ENCODE assay signal across 8 cellular contexts in the genomic region with DNA sequence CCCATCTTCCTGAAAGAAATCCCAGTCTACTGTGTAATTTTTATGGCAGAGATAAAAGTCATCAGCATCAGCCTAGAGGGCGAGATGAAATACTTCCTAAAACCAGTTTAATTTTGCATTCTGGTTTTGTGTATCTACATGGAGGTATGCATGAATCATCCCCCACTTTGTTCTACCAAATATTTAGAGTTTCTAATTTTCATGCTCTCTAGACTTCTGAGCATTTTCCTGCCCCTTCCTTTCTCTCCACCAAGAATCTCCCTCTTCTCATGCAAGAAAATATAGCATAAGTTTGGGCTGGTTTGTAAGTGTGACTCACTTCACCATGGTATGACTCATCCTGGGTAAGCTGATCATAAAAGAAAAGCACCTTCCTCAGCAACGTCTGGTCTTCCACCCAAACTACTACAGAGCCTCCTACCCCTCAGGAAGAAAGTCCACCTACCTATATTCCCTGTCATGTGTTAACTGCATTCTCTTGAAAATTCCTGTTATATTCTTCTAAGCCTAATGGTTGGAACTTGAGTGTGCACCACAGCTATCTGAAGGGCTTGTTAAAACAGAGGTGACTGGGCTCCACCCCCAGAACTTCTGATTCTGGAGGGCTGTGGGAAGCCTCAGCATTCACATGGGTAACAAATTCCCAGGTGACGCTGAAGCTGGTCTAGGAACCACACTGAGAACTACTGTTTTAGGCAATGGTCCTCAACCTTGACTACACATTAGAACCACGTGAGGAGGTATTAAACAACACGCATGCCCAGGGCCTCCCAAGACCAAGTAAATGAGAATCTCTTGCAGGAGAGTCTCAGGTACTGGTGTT. TPM values are rescaled to one million over a fixed set of nuclear protein-coding genes. Genes with fewer than 3 reads are reported as not detected.
DNase-seq lines count a peak whose midpoint lies in the region; ATAC-seq and TF ChIP-seq lines count a peak whose summit lies in the region.

No MANE protein-coding gene starts in this region.

- H3K4me3 ChIP-seq in naive thymus-derived CD4-positive, alpha-beta T cell (ENCODE audit: low read length) = no peak overlapping the region
- H3K4me3 ChIP-seq in uterus = no peak overlapping the region
- no peak overlapping the region for H3K4me3 ChIP-seq in aorta (ENCODE audit: low read length in 2 of 2)
- H3K4me3 ChIP-seq in testis = no peak overlapping the region

- POLR2A ChIA-PET in naive thymus-derived CD4-positive, alpha-beta T cell (lab: Charles Lee) = no interaction called here

- TF ChIP-seq CTCF in uterus (IDR thresholded peaks at IDR 0.05) (no peak), testis (IDR thresholded peaks at IDR 0.05) (no peak)

- TF ChIP-seq POLR2A in uterus (IDR thresholded peaks at IDR 0.05) (no peak), testis (IDR thresholded peaks at IDR 0.05) (no peak)

- peak; percentile 96 for ATAC-seq in GM19351 (IDR thresholded peaks at IDR 0.05; ENCODE audit: unreplicated experiment)
- ATAC-seq in HG03520 (IDR thresholded peaks at IDR 0.05; ENCODE audit: unreplicated experiment) = peak; percentile 61
- ATAC-seq in naive thymus-derived CD4-positive, alpha-beta T cell = peak; percentile 64
- no peak for ATAC-seq in aorta (ENCODE audit: low FRiP score)

- peaks cover 0 to 4% (median 0%) of the 10 kb centered on the region in 5 donors for H3K27me3 Mint-ChIP-seq in naive thymus-derived CD4-positive, alpha-beta T cell

- WGBS in aorta, 2 donors = 69 to 72% methylated on average over 5 of the region's 5 CpGs
- 80 to 86% methylated on average over 5 of the region's 5 CpGs for WGBS in testis, 2 donors

- peak overlapping the region in 1 of 9 donors; percentile 5 for H3K27ac Mint-ChIP-seq in naive thymus-derived CD4-positive, alpha-beta T cell

- intact Hi-C loops in naive thymus-derived CD4-positive, alpha-beta T cell (cut with micrococcal nuclease) = no loop called here
- intact Hi-C loops in uterus (cut with DNase I; ENCODE audit: low total_unique reads) = no loop called here
- intact Hi-C loops in aorta (cut with DNase I) = no loop called here
- intact Hi-C loops in testis (cut with DNase I; ENCODE audit: low total_unique reads) = no loop called here

- no peaks in the 10 kb centered on the region for H3K9me3 ChIP-seq in naive thymus-derived CD4-positive, alpha-beta T cell (ENCODE audit: control insufficient read depth in 2 of 3, low read length in 3 of 3)
- no peaks in the 10 kb centered on the region for H3K9me3 ChIP-seq in uterus
- H3K9me3 ChIP-seq in aorta (ENCODE audit: control insufficient read depth, low read length) = no peaks in the 10 kb centered on the region
- H3K9me3 ChIP-seq in testis = no peaks in the 10 kb centered on the region

- DNase-seq in AG20443 (ENCODE audit: low spot score) (peak; percentile 33), uterus (no peak), aorta (no peak), testis (no peak)
- peak; percentile 32 to 33 for DNase-seq in activated T-cell treated with anti-CD3 and anti-CD28 coated beads, Interleukin-2, amount 50 U/mL, for 48 hours
- no peak for DNase-seq in naive thymus-derived CD4-positive, alpha-beta T cell

- CTCF ChIA-PET in naive thymus-derived CD4-positive, alpha-beta T cell (lab: Charles Lee) = interaction anchor here (0.8 to 0.9 kb wide), 2 partner anchors 12 to 216 kb away, joined by 3 to 4 read pairs; no protein-coding TSS in a partner anchor

- H3K27me3 ChIP-seq in naive thymus-derived CD4-positive, alpha-beta T cell (ENCODE audit: control insufficient read depth in 2 of 2, insufficient read depth in 2 of 2, low read length in 2 of 2) = no peaks in the 10 kb centered on the region
- no peaks in the 10 kb centered on the region for H3K27me3 ChIP-seq in uterus
- no peaks in the 10 kb centered on the region for H3K27me3 ChIP-seq in aorta (ENCODE audit: control insufficient read depth in 1 of 2, insufficient read depth in 2 of 2, low read length in 1 of 2)
- H3K27me3 ChIP-seq in testis = no peaks in the 10 kb centered on the region

- H3K4me1 Mint-ChIP-seq in naive thymus-derived CD4-positive, alpha-beta T cell = peaks cover 8 to 28% (median 18%) of the 10 kb centered on the region in 7 donors

- H3K36me3 ChIP-seq in naive thymus-derived CD4-positive, alpha-beta T cell (ENCODE audit: control insufficient read depth in 2 of 3, insufficient read depth in 3 of 3, low read length in 3 of 3) = no peaks in the 10 kb centered on the region
- no peaks in the 10 kb centered on the region for H3K36me3 ChIP-seq in uterus
- no peaks in the 10 kb centered on the region for H3K36me3 ChIP-seq in aorta (ENCODE audit: control insufficient read depth in 1 of 2, insufficient read depth in 2 of 2, low read length in 1 of 2)
- H3K36me3 ChIP-seq in testis (ENCODE audit: low read depth, missing control alignments) = no peaks in the 10 kb centered on the region

- no peak overlapping the region for H3K4me3 Mint-ChIP-seq in naive thymus-derived CD4-positive, alpha-beta T cell

- H3K27ac ChIP-seq in naive thymus-derived CD4-positive, alpha-beta T cell (ENCODE audit: low read depth, low read length) = no peak overlapping the region
- H3K27ac ChIP-seq in uterus (no peak overlapping the region), aorta (ENCODE audit: low read depth in 1 of 2, low read length in 2 of 2) (no peak overlapping the region), testis (no peak overlapping the region)

- H3K4me1 ChIP-seq in naive thymus-derived CD4-positive, alpha-beta T cell (ENCODE audit: control insufficient read depth in 2 of 2, insufficient read depth in 2 of 2, low read length in 2 of 2) = peaks cover 0 to 9% of the 10 kb centered on the region in 2 donors
- H3K4me1 ChIP-seq in uterus (peaks cover 0 to 6% of the 10 kb centered on the region in 2 donors), aorta (ENCODE audit: control insufficient read depth in 1 of 2, insufficient read depth in 2 of 2, low read length in 2 of 2) (no peaks in the 10 kb centered on the region), testis (no peaks in the 10 kb centered on the region)

- peaks cover 0 to 7% (median 0%) of the 10 kb centered on the region in 11 donors for H3K9me3 Mint-ChIP-seq in naive thymus-derived CD4-positive, alpha-beta T cell

- no peaks in the 10 kb centered on the region for H3K36me3 Mint-ChIP-seq in naive thymus-derived CD4-positive, alpha-beta T cell

RNA-seq across cellular contexts. Expression of a gene that starts 37.4 kb away (rescaled TPM):
- 1 to 10 TPM in 3 of 5 experiments, under 1 TPM in 2; 0.39 to 2.5 (median 1.4) TPM for total RNA-seq in naive thymus-derived CD4-positive, alpha-beta T cell
- not detected for polyA plus RNA-seq in naive thymus-derived CD4-positive, alpha-beta T cell
- 10 to 100 TPM; 16.1 to 26.2 (median 21.3) TPM for total RNA-seq in uterus
- total RNA-seq in aorta = 10 to 100 TPM in 1 of 2 donors, 1 to 10 TPM in 1; 6.7 to 22.8 TPM
- 1 to 10 TPM in 1 of 2 donors, under 1 TPM in 1; 0.46 to 1.0 TPM for polyA plus RNA-seq in aorta
- 10 to 100 TPM; 22.5 to 42.6 TPM for total RNA-seq in testis
- polyA plus RNA-seq in testis (ENCODE audit: insufficient read depth, low read depth, low replicate concordance) = 14.3 TPM

Comparison
In these comparisons a context has a peak if more than half of its experiments do, and no peak if none do; other contexts are left out.
1. DNase-seq: peak in AG20443 (single experiment) and activated T-cell treated with anti-CD3 and anti-CD28 coated beads, Interleukin-2, amount 50 U/mL, for 48 hours (2 of 2); none in naive thymus-derived CD4-positive, alpha-beta T cell (0 of 9), uterus (0 of 2), aorta (0 of 2) and testis (single experiment).